Comparison of ENCODE assay signal across 16 cellular contexts in genomic region chr18:44598514-44598913, GRCh38.
A peak's percentile ranks its signal among the peaks of the same experiment; 100 is the strongest.
DNase-seq lines count a peak whose midpoint lies in the region; ATAC-seq, FAIRE-seq and TF ChIP-seq lines count a peak whose summit lies in the region.
"Had no signal": no experiment of that assay in that cellular context is flagged by ENCODE, and none has a peak within 500 bp of the region (broad histone marks: within the 10 kb centered on the region; RNA-seq: fewer than 3 reads in every experiment).

No MANE protein-coding gene starts in this region.

- H3K9me3 Mint-ChIP-seq in GM23338: no peaks in the 10 kb centered on the region
- peaks cover 0 to 3% (median 0%) of the 10 kb centered on the region in 7 donors for H3K9me3 Mint-ChIP-seq in CD14-positive monocyte
- H3K9me3 Mint-ChIP-seq: CD8-positive, alpha-beta T cell had no signal

- peaks cover 16% of the 10 kb centered on the region; the same call in 1 of the 2 replicates for H3K9me2 ChIP-seq in GM23338 (ENCODE audit: insufficient read depth)

- no peaks in the 10 kb centered on the region for H3K27me3 Mint-ChIP-seq in GM23338 (ENCODE audit: insufficient read depth, low read depth, poor library complexity)
- peaks cover 0 to 3% (median 1%) of the 10 kb centered on the region in 3 donors for H3K27me3 Mint-ChIP-seq in CD14-positive monocyte (ENCODE audit: low read depth in 3 of 3)
- H3K27me3 Mint-ChIP-seq: B cell had no signal

- H3K79me2 ChIP-seq in GM23338 (replicated peaks; ENCODE audit: insufficient read depth) (no peaks in the 10 kb centered on the region), OCI-LY3 (ENCODE audit: low read length) (no peaks in the 10 kb centered on the region)

- peak; percentile 8 for DNase-seq in GM23338 (ENCODE audit: low spot score)
- DNase-seq in epithelial cell of proximal tubule (ENCODE audit: low read depth): no peak
- no peak for DNase-seq in aorta
- no peak for DNase-seq in CD14-positive monocyte (ENCODE audit: low spot score)
- DNase-seq in GM12891 (ENCODE audit: insufficient read length, low spot score): no peak
- DNase-seq in suprapubic skin (ENCODE audit: low spot score in 2 of 2): no peak
- DNase-seq: CD8-positive, alpha-beta T cell; H7; NCI-H1417 treated with DMSO at 0.1 percent for 48 hours; NCI-H1930; NCI-H526 treated with DMSO at 0.1 percent for 48 hours; PC-3; SJCRH30; SW 1271 had no signal

- intact Hi-C loops in aorta (cut with DNase I) (loop anchor here (5.0 to 10.0 kb wide), 4 partner anchors 61 to 656 kb away; no protein-coding TSS in a partner anchor), CD14-positive monocyte (cut with micrococcal nuclease) (no loop called here)

- TF ChIP-seq POLR2A in GM12891 (IDR thresholded peaks at IDR 0.05; ENCODE audit: low read depth, low read length): no peak
- TF ChIP-seq POLR2A in suprapubic skin (IDR thresholded peaks at IDR 0.05): no peak

- H3K27me3 ChIP-seq in GM23338 (ENCODE audit: insufficient read depth) (no peaks in the 10 kb centered on the region), OCI-LY3 (ENCODE audit: low read depth, low read length) (no peaks in the 10 kb centered on the region), aorta (ENCODE audit: control insufficient read depth in 1 of 2, insufficient read depth in 2 of 2, low read length in 1 of 2) (no peaks in the 10 kb centered on the region), suprapubic skin (no peaks in the 10 kb centered on the region)
- H3K27me3 ChIP-seq: SJCRH30 had no signal

- ATAC-seq in GM23338 (no peak), aorta (ENCODE audit: low FRiP score) (peak; percentile 8)
- ATAC-seq: CD8-positive, alpha-beta T cell; PC-3 had no signal

- H2AFZ ChIP-seq in GM23338 (no peak overlapping the region), OCI-LY3 (ENCODE audit: low read depth, low read length) (no peak overlapping the region)

- H3K4me3 ChIP-seq in GM23338: no peak overlapping the region
- no peak overlapping the region for H3K4me3 ChIP-seq in OCI-LY3 (ENCODE audit: low read length)
- H3K4me3 ChIP-seq in epithelial cell of proximal tubule (ENCODE audit: low read depth, low read length): no peak overlapping the region
- no peak overlapping the region for H3K4me3 ChIP-seq in aorta (ENCODE audit: low read length in 2 of 2)
- H3K4me3 ChIP-seq in suprapubic skin: no peak overlapping the region
- H3K4me3 ChIP-seq: SJCRH30 had no signal

- H3K4me3 Mint-ChIP-seq in GM23338 (no peak overlapping the region), CD14-positive monocyte (no peak overlapping the region)
- H3K4me3 Mint-ChIP-seq: B cell; CD8-positive, alpha-beta T cell had no signal

- H3K36me3 ChIP-seq in GM23338 (ENCODE audit: insufficient read depth) (no peaks in the 10 kb centered on the region), OCI-LY3 (replicated peaks; ENCODE audit: low read depth, low read length) (no peaks in the 10 kb centered on the region), aorta (ENCODE audit: control insufficient read depth in 1 of 2, insufficient read depth in 2 of 2, low read length in 1 of 2) (no peaks in the 10 kb centered on the region), suprapubic skin (no peaks in the 10 kb centered on the region)
- H3K36me3 ChIP-seq: SJCRH30 had no signal

- H3K27ac ChIP-seq in GM23338 (ENCODE audit: low read depth): no peak overlapping the region
- no peak overlapping the region for H3K27ac ChIP-seq in OCI-LY3 (ENCODE audit: low read length)
- peak overlapping the region; percentile 25 to 48 for H3K27ac ChIP-seq in aorta (ENCODE audit: low read depth in 1 of 2, low read length in 2 of 2)
- no peak overlapping the region for H3K27ac ChIP-seq in suprapubic skin
- H3K27ac ChIP-seq: SJCRH30 had no signal

- H3K4me2 ChIP-seq in GM23338: no peak overlapping the region
- H3K4me2 ChIP-seq in OCI-LY3 (ENCODE audit: low read length): no peak overlapping the region

- H3K4me1 ChIP-seq in GM23338 (ENCODE audit: insufficient read depth) (no peaks in the 10 kb centered on the region; the same call in 1 of the 2 replicates), OCI-LY3 (ENCODE audit: low read length) (peaks cover 20% of the 10 kb centered on the region), aorta (ENCODE audit: control insufficient read depth in 1 of 2, insufficient read depth in 2 of 2, low read length in 2 of 2) (peaks cover 0 to 4% of the 10 kb centered on the region in 2 donors), suprapubic skin (peaks cover 20% of the 10 kb centered on the region)

- H3K4me1 Mint-ChIP-seq in GM23338: peaks cover 14% of the 10 kb centered on the region
- peaks cover 5% of the 10 kb centered on the region for H3K4me1 Mint-ChIP-seq in CD14-positive monocyte

- TF ChIP-seq EP300 in suprapubic skin (IDR thresholded peaks at IDR 0.05): no peak

- no peak overlapping the region for H3K9ac ChIP-seq in OCI-LY3 (ENCODE audit: low read length)

- H4K20me1 ChIP-seq in GM23338 (replicated peaks; ENCODE audit: insufficient read depth) (no peaks in the 10 kb centered on the region), OCI-LY3 (ENCODE audit: insufficient read depth, low read length) (no peaks in the 10 kb centered on the region)

- H3K27ac Mint-ChIP-seq in GM23338 (no peak overlapping the region), CD14-positive monocyte (no peak overlapping the region)
- H3K27ac Mint-ChIP-seq: B cell; CD8-positive, alpha-beta T cell had no signal

- WGBS in aorta, 2 donors: 29 to 37% methylated on average over 4 of the region's 4 CpGs
- WGBS in suprapubic skin: 91% methylated on average over 4 of the region's 4 CpGs

- H3K36me3 Mint-ChIP-seq in GM23338 (ENCODE audit: low read depth) (no peaks in the 10 kb centered on the region), CD14-positive monocyte (no peaks in the 10 kb centered on the region)
- H3K36me3 Mint-ChIP-seq: CD8-positive, alpha-beta T cell had no signal

- no peak for FAIRE-seq in GM12891 (lab: Jason Lieb, UNC)

- no peaks in the 10 kb centered on the region for H3F3A ChIP-seq in GM23338 (replicated peaks; ENCODE audit: low read depth)

- TF ChIP-seq CTCF in GM23338 (conservative IDR thresholded peaks at IDR 0.05; ENCODE audit: low read depth in 2 of 2) (peak; percentile 21 to 42; a peak in 3 of 4 replicates), OCI-LY3 (IDR thresholded peaks at IDR 0.05; ENCODE audit: low read depth, low read length) (peak; percentile 47), epithelial cell of proximal tubule (conservative IDR thresholded peaks at IDR 0.05; ENCODE audit: low read depth, low read length) (peak; percentile 9), CD14-positive monocyte (IDR thresholded peaks at IDR 0.05) (no peak), suprapubic skin (IDR thresholded peaks at IDR 0.05) (no peak)

- no peaks in the 10 kb centered on the region for H3K9me3 ChIP-seq in OCI-LY3 (ENCODE audit: insufficient read depth, low read length)
- H3K9me3 ChIP-seq in aorta (ENCODE audit: control insufficient read depth, low read length): no peaks in the 10 kb centered on the region
- H3K9me3 ChIP-seq in suprapubic skin: no peaks in the 10 kb centered on the region
- H3K9me3 ChIP-seq: SJCRH30 had no signal

TF ChIP-seq in GM23338, 12 proteins besides CTCF, POLR2A, EP300 and RAD21 (continues in another document):
- no peak for TF ChIP-seq REST (IDR thresholded peaks at IDR 0.05; ENCODE audit: unreplicated experiment)

TF ChIP-seq in GM12891, 5 proteins besides CTCF, POLR2A, EP300 and RAD21:
- no peak for TF ChIP-seq TAF1 (IDR thresholded peaks at IDR 0.05; ENCODE audit: low read depth, low read length)
- TF ChIP-seq PAX5 (IDR thresholded peaks at IDR 0.05; ENCODE audit: insufficient read depth, low read length, severe bottlenecking): no peak
- TF ChIP-seq POU2F2 (IDR thresholded peaks at IDR 0.05; ENCODE audit: low read depth, low read length): no peak
- no peak for TF ChIP-seq SPI1 (IDR thresholded peaks at IDR 0.05; ENCODE audit: low read depth, low read length)
- no peak for TF ChIP-seq POLR2AphosphoS5 (IDR thresholded peaks at IDR 0.05; ENCODE audit: low read depth, low read length)

Comparison
In these comparisons a context has a peak if more than half of its experiments do, and no peak if none do; other contexts are left out.
1. H3K27ac ChIP-seq: peak in aorta (2 of 2); none in GM23338 (single experiment), OCI-LY3 (single experiment) and suprapubic skin (single experiment).
2. CTCF ChIP-seq: peak in GM23338 (2 of 2), OCI-LY3 (single experiment) and epithelial cell of proximal tubule (single experiment); none in CD14-positive monocyte (single experiment) and suprapubic skin (0 of 2).
3. intact Hi-C loops: an anchor here in aorta (5.0 to 10.0 kb wide); none called in CD14-positive monocyte.